Comparison of ENCODE assay signal across 24 cellular contexts in genomic region chr7:22093936-22094335, GRCh38.
"Had no signal": no experiment of that assay in that cellular context is flagged by ENCODE, and none has a peak within 500 bp of the region (broad histone marks: within the 10 kb centered on the region; RNA-seq: fewer than 3 reads in every experiment).

No MANE protein-coding gene starts in this region.

- FAIRE-seq: endothelial cell of umbilical vein had no signal

- H3K27ac ChIP-seq: heart left ventricle, ovary, suprapubic skin, tibial artery, WERI-Rb-1 had no signal

- H3K27me3 ChIP-seq: heart left ventricle, ovary, sigmoid colon, suprapubic skin had no signal

- H3K9me3 ChIP-seq: heart left ventricle, ovary, sigmoid colon, suprapubic skin, tibial artery had no signal

- H3K36me3 ChIP-seq: heart left ventricle, ovary, sigmoid colon, suprapubic skin, tibial artery, WERI-Rb-1 had no signal

- H3K4me1 ChIP-seq: suprapubic skin had no signal

- ATAC-seq: activated CD4-positive, CD25-positive, alpha-beta regulatory T cell treated with anti-CD3 and anti-CD28 coated beads, Interleukin-2, amount 50 U/mL, for 24 hours; left lobe of liver had no signal

- H3K4me3 ChIP-seq: heart left ventricle, lung, ovary, sigmoid colon, smooth muscle cell, suprapubic skin, tibial artery had no signal

- DNase-seq: activated CD4-positive, alpha-beta T cell treated with anti-CD3 and anti-CD28 coated beads for 48 hours; activated CD4-positive, alpha-beta T cell treated with anti-CD3 and anti-CD28 coated beads, Interleukin-2, amount 50 U/mL, for 48 hours; activated CD8-positive, alpha-beta memory T cell treated with anti-CD3 and anti-CD28 coated beads for 24 hours; activated effector memory CD4-positive, alpha-beta T cell treated with anti-CD3 and anti-CD28 coated beads, Interleukin-2, amount 50 U/mL, for 16 hours; activated naive CD4-positive, alpha-beta T cell treated with anti-CD3 and anti-CD28 coated beads for 36 hours; activated naive CD8-positive, alpha-beta T cell treated with anti-CD3 and anti-CD28 coated beads, Interleukin-2, amount 10 ng/mL, durations not matched to agents 7 days and 5 days; amniotic stem cell; caudate nucleus; heart left ventricle; hypothalamus; immature natural killer cell; kidney glomerular epithelial cell; ovary; sigmoid colon; stimulated activated naive CD4-positive, alpha-beta T cell; T-helper 9 cell; tibial artery; WERI-Rb-1 had no signal
